27 cellular contexts compared by ENCODE assay signal in the genomic region with DNA sequence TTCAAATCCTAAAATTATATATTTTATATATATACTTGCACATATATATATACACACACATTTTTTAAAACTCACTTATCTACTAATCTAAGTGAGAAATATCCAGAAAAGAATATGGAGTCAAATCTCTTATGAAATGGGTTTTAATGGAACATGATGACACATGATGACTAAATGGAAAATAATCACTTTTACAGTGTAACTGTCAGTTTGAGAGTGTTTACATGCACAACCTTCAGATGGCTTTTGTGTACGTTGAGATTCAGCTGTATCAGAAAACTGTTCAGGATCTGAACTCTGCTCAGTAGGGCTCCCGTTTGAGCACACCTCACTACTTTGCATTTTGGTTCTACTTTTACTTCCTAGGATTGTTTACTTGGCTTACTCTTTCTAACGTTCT.
"Had no signal": no experiment of that assay in that cellular context is flagged by ENCODE, and none has a peak within 500 bp of the region (broad histone marks: within the 10 kb centered on the region; RNA-seq: fewer than 3 reads in every experiment).

No MANE protein-coding gene starts in this region.

- H3K4me3 ChIP-seq: Peyer's patch had no signal

- DNase-seq: activated CD4-positive, alpha-beta T cell treated with anti-CD3 and anti-CD28 coated beads for 48 hours; activated CD4-positive, alpha-beta T cell treated with anti-CD3 and anti-CD28 coated beads, Interleukin-2, amount 50 U/mL, for 4 hours; activated CD4-positive, CD25-positive, alpha-beta regulatory T cell treated with anti-CD3 and anti-CD28 coated beads, Interleukin-2, amount 50 U/mL, for 72 hours; activated CD8-positive, alpha-beta T cell treated with anti-CD3 and anti-CD28 coated beads, Interleukin-2, amount 10 ng/mL, durations not matched to agents 7 days and 5 days; activated effector memory CD4-positive, alpha-beta T cell treated with anti-CD3 and anti-CD28 coated beads, Interleukin-2, amount 50 U/mL, for 16 hours; activated naive CD4-positive, alpha-beta T cell treated with Interleukin-2 at 50 U/mL for 16 hours; activated naive CD8-positive, alpha-beta T cell treated with anti-CD3 and anti-CD28 coated beads, Interleukin-2, amount 50 U/mL, for 24 hours; activated T-cell treated with anti-CD3 and anti-CD28 coated beads, Interleukin-2, amount 50 U/mL, for 24 hours; brain microvascular endothelial cell; caudate nucleus; KG1; MM.1S; NCI-H1105; NCI-H1436; NCI-H1694 treated with DMSO at 0.1 percent for 48 hours; NCI-H2029 treated with DMSO at 0.1 percent for 48 hours; NCI-H345; NCI-H510A; NCI-H526 treated with DMSO at 0.1 percent for 48 hours; NCI-H82; Peyer's patch; SHP77 treated with DMSO at 0.1 percent for 48 hours; T-helper 17 cell; T-helper 9 cell had no signal

- H3K36me3 ChIP-seq: brain microvascular endothelial cell, Peyer's patch had no signal

- H3K27ac Mint-ChIP-seq: activated CD8-positive, alpha-beta T cell treated with anti-CD3 and anti-CD28 coated beads, Interleukin-2, amount 10 ng/mL, durations not matched to agents 7 days and 5 days; activated naive CD4-positive, alpha-beta T cell treated with anti-CD3 and anti-CD28 coated beads, Interleukin-2, amount 50 U/mL, for 72 hours; activated naive CD8-positive, alpha-beta T cell treated with anti-CD3 and anti-CD28 coated beads, Interleukin-2, amount 50 U/mL, for 24 hours; activated T-cell treated with anti-CD3 and anti-CD28 coated beads, Interleukin-2, amount 50 U/mL, for 24 hours; activated T-helper 1 cell treated with anti-CD3 and anti-CD28 coated beads, Interleukin-12 subunit alpha, Interleukin-12 subunit beta, Interleukin-2, Interleukin-4 antibody, amounts not matched to agents 30 ng/mL and 10 ng/mL and 1 ng/mL, durations not matched to agents 14 hours and 24 hours and 36 hours; T-helper 17 cell; WTC11 had no signal

- H3K27me3 ChIP-seq: brain microvascular endothelial cell, Peyer's patch had no signal

- ATAC-seq: activated CD8-positive, alpha-beta T cell treated with anti-CD3 and anti-CD28 coated beads, Interleukin-2, amount 10 ng/mL, durations not matched to agents 7 days and 5 days; activated naive CD4-positive, alpha-beta T cell treated with anti-CD3 and anti-CD28 coated beads, Interleukin-2, amount 50 U/mL, for 72 hours; activated naive CD8-positive, alpha-beta T cell treated with anti-CD3 and anti-CD28 coated beads, Interleukin-2, amount 50 U/mL, for 24 hours; T-helper 17 cell; WTC11 had no signal

- H3K4me1 ChIP-seq: Peyer's patch had no signal

- H3K9me3 ChIP-seq: Peyer's patch had no signal

- H3K4me3 Mint-ChIP-seq: activated CD8-positive, alpha-beta T cell treated with anti-CD3 and anti-CD28 coated beads, Interleukin-2, amount 10 ng/mL, durations not matched to agents 7 days and 5 days; activated naive CD8-positive, alpha-beta T cell treated with anti-CD3 and anti-CD28 coated beads, Interleukin-2, amount 50 U/mL, for 24 hours; activated T-cell treated with anti-CD3 and anti-CD28 coated beads, Interleukin-2, amount 50 U/mL, for 24 hours; activated T-helper 1 cell treated with anti-CD3 and anti-CD28 coated beads, Interleukin-12 subunit alpha, Interleukin-12 subunit beta, Interleukin-2, Interleukin-4 antibody, amounts not matched to agents 30 ng/mL and 10 ng/mL and 1 ng/mL, durations not matched to agents 14 hours and 24 hours and 36 hours; T-helper 17 cell; WTC11 had no signal

- H3K36me3 Mint-ChIP-seq: activated naive CD4-positive, alpha-beta T cell treated with anti-CD3 and anti-CD28 coated beads, Interleukin-2, amount 50 U/mL, for 72 hours; WTC11 had no signal

- H3K4me1 Mint-ChIP-seq: activated naive CD8-positive, alpha-beta T cell treated with anti-CD3 and anti-CD28 coated beads, Interleukin-2, amount 50 U/mL, for 24 hours; T-helper 17 cell had no signal

- H3K9me3 Mint-ChIP-seq: activated naive CD4-positive, alpha-beta T cell treated with anti-CD3 and anti-CD28 coated beads, Interleukin-2, amount 50 U/mL, for 72 hours; activated naive CD8-positive, alpha-beta T cell treated with anti-CD3 and anti-CD28 coated beads, Interleukin-2, amount 50 U/mL, for 24 hours; activated T-cell treated with anti-CD3 and anti-CD28 coated beads, Interleukin-2, amount 50 U/mL, for 24 hours; activated T-helper 1 cell treated with anti-CD3 and anti-CD28 coated beads, Interleukin-12 subunit alpha, Interleukin-12 subunit beta, Interleukin-2, Interleukin-4 antibody, amounts not matched to agents 30 ng/mL and 10 ng/mL and 1 ng/mL, durations not matched to agents 14 hours and 24 hours and 36 hours had no signal

- H3K27ac ChIP-seq: brain microvascular endothelial cell, Peyer's patch had no signal
